In genomic region chr7:134300988-134301387, GRCh38 we compare ENCODE assay signal across 17 cellular contexts. TPM values are rescaled to one million over a fixed set of nuclear protein-coding genes. Genes with fewer than 3 reads are reported as not detected.
DNase-seq lines count a peak whose midpoint lies in the region; ATAC-seq and TF ChIP-seq lines count a peak whose summit lies in the region.
"Had no signal": no experiment of that assay in that cellular context is flagged by ENCODE, and none has a peak within 500 bp of the region (broad histone marks: within the 10 kb centered on the region; RNA-seq: fewer than 3 reads in every experiment).

No MANE protein-coding gene starts in this region.

- H3K9me3 ChIP-seq in gastroesophageal sphincter (no peaks in the 10 kb centered on the region), muscle layer of colon (ENCODE audit: low read length) (no peaks in the 10 kb centered on the region), sigmoid colon (no peaks in the 10 kb centered on the region)
- H3K9me3 ChIP-seq: A549, BE2C had no signal

- intact Hi-C loops in sigmoid colon (cut with DNase I), result no loop called here

- TF ChIP-seq CTCF in gastroesophageal sphincter (IDR thresholded peaks at IDR 0.05), result no peak
- no peak for TF ChIP-seq CTCF in sigmoid colon (IDR thresholded peaks at IDR 0.05)

- H3K4me3 ChIP-seq in gastroesophageal sphincter, result no peak overlapping the region
- H3K4me3 ChIP-seq in muscle layer of colon (ENCODE audit: low read depth in 1 of 2, low read length in 2 of 2), result no peak overlapping the region
- no peak overlapping the region for H3K4me3 ChIP-seq in sigmoid colon
- H3K4me3 ChIP-seq: A549, GM23338 had no signal

- 33 to 39% methylated on average over 2 of the region's 2 CpGs for WGBS in gastroesophageal sphincter (ENCODE audit: low coverage in 1 of 2), 2 donors
- 90 to 95% methylated on average over 2 of the region's 2 CpGs for WGBS in sigmoid colon, 2 donors

- peaks cover 0 to 39% of the 10 kb centered on the region in 2 donors for H3K36me3 ChIP-seq in gastroesophageal sphincter
- H3K36me3 ChIP-seq in muscle layer of colon (ENCODE audit: insufficient read depth, low read length), result peaks cover 21% of the 10 kb centered on the region
- H3K36me3 ChIP-seq in sigmoid colon, result peaks cover 0 to 34% (median 3%) of the 10 kb centered on the region in 4 donors

- H3K27me3 ChIP-seq in gastroesophageal sphincter, result no peaks in the 10 kb centered on the region
- no peaks in the 10 kb centered on the region for H3K27me3 ChIP-seq in muscle layer of colon (ENCODE audit: control insufficient read depth in 1 of 2, insufficient read depth in 2 of 2, low read length in 2 of 2)
- no peaks in the 10 kb centered on the region for H3K27me3 ChIP-seq in sigmoid colon
- H3K27me3 ChIP-seq: BE2C had no signal

- H3K27ac ChIP-seq in caudate nucleus (ENCODE audit: low read depth, low read length), result peak overlapping the region; percentile 22
- H3K27ac ChIP-seq in gastroesophageal sphincter, result peak overlapping the region; percentile 13 to 50 (median 30)
- peak overlapping the region; percentile 25 for H3K27ac ChIP-seq in muscle layer of colon (ENCODE audit: low read depth, low read length)
- peak overlapping the region; percentile 67 for H3K27ac ChIP-seq in temporal lobe (ENCODE audit: low read depth, low read length)
- peak overlapping the region in 2 of 4 donors; percentile 30 to 75 for H3K27ac ChIP-seq in sigmoid colon
- H3K27ac ChIP-seq: A549, C4-2B had no signal

- DNase-seq in caudate nucleus (lab: John Stamatoyannopoulos, UW) (no peak), sigmoid colon (no peak), mesenteric fat pad (ENCODE audit: low spot score) (no peak), SHP77 (lab: John Stamatoyannopoulos, UW) (no peak)
- DNase-seq: BE2C; CD8-positive, alpha-beta T cell; DMS153; EL; H7 had no signal

- ATAC-seq in gastroesophageal sphincter (no peak), HG02981 (IDR thresholded peaks at IDR 0.05; ENCODE audit: unreplicated experiment) (no peak)
- ATAC-seq: A549; CD8-positive, alpha-beta T cell; GM23338; HepG2 had no signal

- no peak for TF ChIP-seq EP300 in gastroesophageal sphincter (IDR thresholded peaks at IDR 0.05)
- no peak for TF ChIP-seq EP300 in sigmoid colon (IDR thresholded peaks at IDR 0.05)

- TF ChIP-seq POLR2A in gastroesophageal sphincter (IDR thresholded peaks at IDR 0.05) (no peak), sigmoid colon (IDR thresholded peaks at IDR 0.05) (no peak)

- H3K4me1 ChIP-seq in gastroesophageal sphincter (peaks cover 0 to 48% (median 15%) of the 10 kb centered on the region in 3 donors), muscle layer of colon (ENCODE audit: insufficient read depth, low read length) (peaks cover 34% of the 10 kb centered on the region), sigmoid colon (peaks cover 0 to 28% (median 17%) of the 10 kb centered on the region in 4 donors)
- H3K4me1 ChIP-seq: BE2C had no signal

- H3K9ac ChIP-seq in muscle layer of colon (ENCODE audit: low read length), result no peak overlapping the region

RNA-seq across cellular contexts. Expression of gene SLC35B4, which starts 15.7 kb away (rescaled TPM):
- 10 to 100 TPM in 2 of 4 donors, 1 to 10 TPM in 2; 7.3 to 14.4 (median 10.7) TPM for total RNA-seq in gastroesophageal sphincter
- total RNA-seq in temporal lobe, result 22.4 TPM
- 1 to 10 TPM; 6.1 to 9.4 (median 7.6) TPM for total RNA-seq in sigmoid colon
- 1 to 10 TPM; 2.4 to 3.8 (median 2.8) TPM for polyA plus RNA-seq in sigmoid colon
- 24.0 TPM for total RNA-seq in mesenteric fat pad
